Comparison of ENCODE assay signal across 8 cellular contexts in genomic region chr19:8240274-8241229, GRCh38. TPM values are rescaled to one million over a fixed set of nuclear protein-coding genes. Genes with fewer than 3 reads are reported as not detected.
DNase-seq lines count a peak whose midpoint lies in the region; TF ChIP-seq lines count a peak whose summit lies in the region.

No MANE protein-coding gene starts in this region.

- no peak for TF ChIP-seq CTCF in epithelial cell of esophagus (IDR thresholded peaks at IDR 0.05; ENCODE audit: insufficient read depth, low read depth, low read length, missing control alignments)

- no peak overlapping the region for H3K4me3 ChIP-seq in epithelial cell of esophagus (ENCODE audit: low read length)

- DNase-seq in COLO668 (lab: John Stamatoyannopoulos, UW; ENCODE audit: unreplicated experiment): peak; percentile 91
- peak; percentile 97 for DNase-seq in H4 (ENCODE audit: low spot score)
- peak; percentile 87 for DNase-seq in NCI-H226
- peak; percentile 79 for DNase-seq in activated CD8-positive, alpha-beta memory T cell treated with anti-CD3 and anti-CD28 coated beads, Interleukin-2, amount 50 U/mL, for 48 hours
- DNase-seq in epithelial cell of esophagus (ENCODE audit: low read depth): peak; percentile 37
- peak; percentile 11 for DNase-seq in middle frontal gyrus (ENCODE audit: extremely low spot score, low spot score)
- peak; percentile 72 for DNase-seq in stimulated activated CD8-positive, alpha-beta memory T cell treated with anti-CD3 and anti-CD28 coated beads, Interleukin-4, amount 100 ng/mL, for 48 hours
- no peak for DNase-seq in NCI-H1417 treated with DMSO at 0.1 percent for 48 hours (lab: John Stamatoyannopoulos, UW)

RNA-seq across cellular contexts. Expression of gene CERS4, which starts 31.4 kb away (rescaled TPM):
- 12.7 and 13.9 TPM in 2 replicates for total RNA-seq in H4 (2014; rRNA removed; shearing (Covaris generic))
